17 cellular contexts compared by ENCODE assay signal in genomic region chr1:112866981-112867380, GRCh38.
"Had no signal": no experiment of that assay in that cellular context is flagged by ENCODE, and none has a peak within 500 bp of the region (broad histone marks: within the 10 kb centered on the region; RNA-seq: fewer than 3 reads in every experiment).

No MANE protein-coding gene starts in this region.

- H3K4me3 ChIP-seq: gastroesophageal sphincter, right atrium auricular region, spleen, tibial nerve had no signal

- H3K9me3 ChIP-seq: gastroesophageal sphincter, right atrium auricular region, spleen, tibial nerve had no signal

- H3K27ac ChIP-seq: gastroesophageal sphincter, right atrium auricular region, spleen, tibial nerve had no signal

- H3K27ac Mint-ChIP-seq: activated CD4-positive, alpha-beta memory T cell treated with anti-CD3 and anti-CD28 coated beads for 36 hours; activated naive CD8-positive, alpha-beta T cell; stimulated activated naive B cell treated with anti-CD40 and anti-IgM and Interleukin-4, amounts not matched to agents 10 μg/mL and 1 μg/mL and 100 μg/mL, for 72 hours had no signal

- ATAC-seq: activated T-cell treated with anti-CD3 and anti-CD28 coated beads, Interleukin-2, amount 50 U/mL, for 4 hours; gastroesophageal sphincter; stimulated activated naive B cell treated with anti-CD40 and anti-IgM and Interleukin-4, amounts not matched to agents 10 μg/mL and 1 μg/mL and 100 μg/mL, for 72 hours had no signal

- H3K4me1 Mint-ChIP-seq: stimulated activated naive B cell treated with anti-CD40 and anti-IgM and Interleukin-4, amounts not matched to agents 10 μg/mL and 1 μg/mL and 100 μg/mL, for 72 hours had no signal

- H3K9me3 Mint-ChIP-seq: activated CD4-positive, alpha-beta memory T cell treated with anti-CD3 and anti-CD28 coated beads for 36 hours; activated T-cell treated with anti-CD3 and anti-CD28 coated beads, Interleukin-2, amount 50 U/mL, for 4 hours; naive B cell; stimulated activated naive B cell treated with anti-CD40 and anti-IgM and Interleukin-4, amounts not matched to agents 10 μg/mL and 1 μg/mL and 100 μg/mL, for 72 hours had no signal

- H3K36me3 ChIP-seq: gastroesophageal sphincter, right atrium auricular region, spleen, tibial nerve had no signal

- DNase-seq: activated CD4-positive, alpha-beta memory T cell treated with anti-CD3 and anti-CD28 coated beads for 36 hours; activated effector memory CD4-positive, alpha-beta T cell treated with anti-CD3 and anti-CD28 coated beads, Interleukin-2, amount 50 U/mL, for 16 hours; activated T-cell treated with anti-CD3 and anti-CD28 coated beads, Interleukin-2, amount 50 U/mL, for 4 hours; effector CD8-positive, alpha-beta T cell; hippocampal formation; midbrain; naive B cell; posterior cingulate gyrus; spleen; stimulated activated CD4-positive, alpha-beta T cell treated with anti-CD3 and anti-CD28 coated beads, Interleukin-2, amount 100 ng/mL, for 24 hours; stimulated activated naive B cell treated with anti-CD40 and anti-IgM and Interleukin-4, amounts not matched to agents 10 μg/mL and 1 μg/mL and 100 μg/mL, for 72 hours; T-helper 9 cell had no signal

- H3K27me3 ChIP-seq: gastroesophageal sphincter, right atrium auricular region, spleen, tibial nerve had no signal

- H3K4me3 Mint-ChIP-seq: activated CD4-positive, alpha-beta memory T cell treated with anti-CD3 and anti-CD28 coated beads for 36 hours; activated naive CD8-positive, alpha-beta T cell; activated T-cell treated with anti-CD3 and anti-CD28 coated beads, Interleukin-2, amount 50 U/mL, for 4 hours; naive B cell; stimulated activated naive B cell treated with anti-CD40 and anti-IgM and Interleukin-4, amounts not matched to agents 10 μg/mL and 1 μg/mL and 100 μg/mL, for 72 hours had no signal

- H3K27me3 Mint-ChIP-seq: activated naive CD8-positive, alpha-beta T cell had no signal

- H3K4me1 ChIP-seq: gastroesophageal sphincter, right atrium auricular region, spleen, tibial nerve had no signal

- FAIRE-seq: colon had no signal

- H3K36me3 Mint-ChIP-seq: activated CD4-positive, alpha-beta memory T cell treated with anti-CD3 and anti-CD28 coated beads for 36 hours; activated naive CD8-positive, alpha-beta T cell; naive B cell; stimulated activated naive B cell treated with anti-CD40 and anti-IgM and Interleukin-4, amounts not matched to agents 10 μg/mL and 1 μg/mL and 100 μg/mL, for 72 hours had no signal
